2 cellular contexts compared by ENCODE assay signal in the genomic region with DNA sequence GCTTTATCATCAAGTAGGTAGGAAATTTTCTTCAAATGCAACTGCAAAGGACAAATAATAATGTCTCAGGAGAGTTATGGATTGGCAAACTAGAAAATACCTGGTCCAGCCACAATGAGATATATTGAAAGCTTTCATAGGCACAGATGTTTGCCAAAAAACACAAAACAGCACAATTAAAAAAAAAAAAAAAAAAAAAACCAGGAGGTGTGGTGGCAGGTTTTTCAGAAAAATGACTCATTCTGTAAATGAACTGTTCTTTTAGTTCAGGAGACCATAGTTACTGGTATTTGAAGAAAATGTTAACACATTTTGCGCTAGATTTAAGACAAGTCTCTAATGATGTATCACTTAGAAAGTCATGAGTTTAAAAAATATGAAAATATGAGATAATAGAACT.
TF ChIP-seq lines count a peak whose summit lies in the region.

No MANE protein-coding gene starts in this region.

TF ChIP-seq in SK-N-SH, 30 proteins besides CTCF, POLR2A, EP300 and RAD21 (continued from another document):
- TF ChIP-seq, protein P1, sequence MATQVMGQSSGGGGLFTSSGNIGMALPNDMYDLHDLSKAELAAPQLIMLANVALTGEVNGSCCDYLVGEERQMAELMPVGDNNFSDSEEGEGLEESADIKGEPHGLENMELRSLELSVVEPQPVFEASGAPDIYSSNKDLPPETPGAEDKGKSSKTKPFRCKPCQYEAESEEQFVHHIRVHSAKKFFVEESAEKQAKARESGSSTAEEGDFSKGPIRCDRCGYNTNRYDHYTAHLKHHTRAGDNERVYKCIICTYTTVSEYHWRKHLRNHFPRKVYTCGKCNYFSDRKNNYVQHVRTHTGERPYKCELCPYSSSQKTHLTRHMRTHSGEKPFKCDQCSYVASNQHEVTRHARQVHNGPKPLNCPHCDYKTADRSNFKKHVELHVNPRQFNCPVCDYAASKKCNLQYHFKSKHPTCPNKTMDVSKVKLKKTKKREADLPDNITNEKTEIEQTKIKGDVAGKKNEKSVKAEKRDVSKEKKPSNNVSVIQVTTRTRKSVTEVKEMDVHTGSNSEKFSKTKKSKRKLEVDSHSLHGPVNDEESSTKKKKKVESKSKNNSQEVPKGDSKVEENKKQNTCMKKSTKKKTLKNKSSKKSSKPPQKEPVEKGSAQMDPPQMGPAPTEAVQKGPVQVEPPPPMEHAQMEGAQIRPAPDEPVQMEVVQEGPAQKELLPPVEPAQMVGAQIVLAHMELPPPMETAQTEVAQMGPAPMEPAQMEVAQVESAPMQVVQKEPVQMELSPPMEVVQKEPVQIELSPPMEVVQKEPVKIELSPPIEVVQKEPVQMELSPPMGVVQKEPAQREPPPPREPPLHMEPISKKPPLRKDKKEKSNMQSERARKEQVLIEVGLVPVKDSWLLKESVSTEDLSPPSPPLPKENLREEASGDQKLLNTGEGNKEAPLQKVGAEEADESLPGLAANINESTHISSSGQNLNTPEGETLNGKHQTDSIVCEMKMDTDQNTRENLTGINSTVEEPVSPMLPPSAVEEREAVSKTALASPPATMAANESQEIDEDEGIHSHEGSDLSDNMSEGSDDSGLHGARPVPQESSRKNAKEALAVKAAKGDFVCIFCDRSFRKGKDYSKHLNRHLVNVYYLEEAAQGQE (IDR thresholded peaks at IDR 0.05; ENCODE audit: low read depth, low read length), result no peak
- TF ChIP-seq ELF1 (IDR thresholded peaks at IDR 0.05) (no peak), GABPA (IDR thresholded peaks at IDR 0.05; ENCODE audit: low read depth) (no peak), RFX5 (IDR thresholded peaks at IDR 0.05; ENCODE audit: low read length) (no peak), NFIC (IDR thresholded peaks at IDR 0.05; ENCODE audit: borderline replicate concordance) (no peak), FOXM1 (IDR thresholded peaks at IDR 0.05; ENCODE audit: low read depth) (no peak), MXI1 (IDR thresholded peaks at IDR 0.05; ENCODE audit: low read depth, low read length) (no peak)
- TF ChIP-seq, protein P2, sequence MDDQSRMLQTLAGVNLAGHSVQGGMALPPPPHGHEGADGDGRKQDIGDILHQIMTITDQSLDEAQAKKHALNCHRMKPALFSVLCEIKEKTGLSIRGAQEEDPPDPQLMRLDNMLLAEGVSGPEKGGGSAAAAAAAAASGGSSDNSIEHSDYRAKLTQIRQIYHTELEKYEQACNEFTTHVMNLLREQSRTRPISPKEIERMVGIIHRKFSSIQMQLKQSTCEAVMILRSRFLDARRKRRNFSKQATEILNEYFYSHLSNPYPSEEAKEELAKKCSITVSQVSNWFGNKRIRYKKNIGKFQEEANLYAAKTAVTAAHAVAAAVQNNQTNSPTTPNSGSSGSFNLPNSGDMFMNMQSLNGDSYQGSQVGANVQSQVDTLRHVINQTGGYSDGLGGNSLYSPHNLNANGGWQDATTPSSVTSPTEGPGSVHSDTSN (IDR thresholded peaks at IDR 0.05), result no peak

TF ChIP-seq in SK-N-SH treated with all-trans-retinoic acid at 6 μM for 48 hours, 23 proteins besides CTCF, POLR2A, EP300 and RAD21 (continued from another document):
- TF ChIP-seq, protein P3, sequence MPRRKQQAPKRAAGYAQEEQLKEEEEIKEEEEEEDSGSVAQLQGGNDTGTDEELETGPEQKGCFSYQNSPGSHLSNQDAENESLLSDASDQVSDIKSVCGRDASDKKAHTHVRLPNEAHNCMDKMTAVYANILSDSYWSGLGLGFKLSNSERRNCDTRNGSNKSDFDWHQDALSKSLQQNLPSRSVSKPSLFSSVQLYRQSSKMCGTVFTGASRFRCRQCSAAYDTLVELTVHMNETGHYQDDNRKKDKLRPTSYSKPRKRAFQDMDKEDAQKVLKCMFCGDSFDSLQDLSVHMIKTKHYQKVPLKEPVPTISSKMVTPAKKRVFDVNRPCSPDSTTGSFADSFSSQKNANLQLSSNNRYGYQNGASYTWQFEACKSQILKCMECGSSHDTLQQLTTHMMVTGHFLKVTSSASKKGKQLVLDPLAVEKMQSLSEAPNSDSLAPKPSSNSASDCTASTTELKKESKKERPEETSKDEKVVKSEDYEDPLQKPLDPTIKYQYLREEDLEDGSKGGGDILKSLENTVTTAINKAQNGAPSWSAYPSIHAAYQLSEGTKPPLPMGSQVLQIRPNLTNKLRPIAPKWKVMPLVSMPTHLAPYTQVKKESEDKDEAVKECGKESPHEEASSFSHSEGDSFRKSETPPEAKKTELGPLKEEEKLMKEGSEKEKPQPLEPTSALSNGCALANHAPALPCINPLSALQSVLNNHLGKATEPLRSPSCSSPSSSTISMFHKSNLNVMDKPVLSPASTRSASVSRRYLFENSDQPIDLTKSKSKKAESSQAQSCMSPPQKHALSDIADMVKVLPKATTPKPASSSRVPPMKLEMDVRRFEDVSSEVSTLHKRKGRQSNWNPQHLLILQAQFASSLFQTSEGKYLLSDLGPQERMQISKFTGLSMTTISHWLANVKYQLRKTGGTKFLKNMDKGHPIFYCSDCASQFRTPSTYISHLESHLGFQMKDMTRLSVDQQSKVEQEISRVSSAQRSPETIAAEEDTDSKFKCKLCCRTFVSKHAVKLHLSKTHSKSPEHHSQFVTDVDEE (CRISPR knock-in tag; IDR thresholded peaks at IDR 0.05), result no peak
- TF ChIP-seq ZNF8 (CRISPR knock-in tag; IDR thresholded peaks at IDR 0.05) (no peak), GLIS3 (CRISPR knock-in tag; IDR thresholded peaks at IDR 0.05) (no peak), ZFP3 (CRISPR knock-in tag; IDR thresholded peaks at IDR 0.05) (no peak), ARNTL (CRISPR knock-in tag; IDR thresholded peaks at IDR 0.05; ENCODE audit: borderline replicate concordance, low read depth) (no peak)
